18 cellular contexts compared by ENCODE assay signal in genomic region chr12:68883151-68883550, GRCh38. TPM values are rescaled to one million over a fixed set of nuclear protein-coding genes. Genes with fewer than 3 reads are reported as not detected.
DNase-seq lines count a peak whose midpoint lies in the region; ATAC-seq and TF ChIP-seq lines count a peak whose summit lies in the region.
"Had no signal": no experiment of that assay in that cellular context is flagged by ENCODE, and none has a peak within 500 bp of the region (broad histone marks: within the 10 kb centered on the region; RNA-seq: fewer than 3 reads in every experiment).

No MANE protein-coding gene starts in this region.

- TF ChIP-seq EP300 in esophagus muscularis mucosa (IDR thresholded peaks at IDR 0.05), result no peak

- peaks cover 0 to 72% (median 0%) of the 10 kb centered on the region in 11 experiments; a peak in 5 of 22 replicates for H3K36me3 ChIP-seq in BLaER1 treated with 17β-estradiol and CSF1 and Interleukin-3, amounts not matched to agents 10 nM and 100 nM
- H3K36me3 ChIP-seq in SJSA1 (peaks cover 3% of the 10 kb centered on the region; the same call in 1 of the 2 replicates), esophagus muscularis mucosa (peaks cover 0 to 5% (median 0%) of the 10 kb centered on the region in 4 donors)

- TF ChIP-seq POLR2A in esophagus muscularis mucosa (IDR thresholded peaks at IDR 0.05; ENCODE audit: low read depth), result no peak

- ATAC-seq in GM21390 (IDR thresholded peaks at IDR 0.05; ENCODE audit: unreplicated experiment), result peak; percentile 26
- ATAC-seq in HG03097 (IDR thresholded peaks at IDR 0.05; ENCODE audit: low FRiP score, unreplicated experiment), result no peak
- ATAC-seq: HCT116 had no signal

- H3K36me3 Mint-ChIP-seq in osteocyte (ENCODE audit: unreplicated experiment), result no peaks in the 10 kb centered on the region
- H3K36me3 Mint-ChIP-seq: CD8-positive, alpha-beta memory T cell had no signal

- DNase-seq in SJSA1 (ENCODE audit: low read depth in 1 of 2, low spot score in 2 of 2), result peak; percentile 77 to 89
- DNase-seq in osteocyte (ENCODE audit: extremely low spot score, unreplicated experiment), result peak; percentile 4
- no peak for DNase-seq in NCI-H1417 treated with DMSO at 0.1 percent for 48 hours (lab: John Stamatoyannopoulos, UW)
- no peak for DNase-seq in HCEC 1CT
- DNase-seq in esophagus muscularis mucosa (ENCODE audit: extremely low spot score), result no peak
- DNase-seq: CD4-positive, alpha-beta T cell; CD8-positive, alpha-beta memory T cell; DMS53; DMS79 treated with DMSO at 0.1 percent for 48 hours; GM23248; H7; HFFc6 had no signal

- 0 out of 22 replicates have a peak overlapping the region, but pooled peaks of 1 of the 11 experiments have one; percentile 5 for H3K9ac ChIP-seq in BLaER1 treated with 17β-estradiol and CSF1 and Interleukin-3, amounts not matched to agents 10 nM and 100 nM
- H3K9ac ChIP-seq: GM23248 had no signal

- 86% methylated on average over 3 of the region's 3 CpGs for WGBS in esophagus muscularis mucosa

- peaks cover 9 to 24% (median 15%) of the 10 kb centered on the region in 11 experiments for H3K9me3 ChIP-seq in BLaER1 treated with 17β-estradiol and CSF1 and Interleukin-3, amounts not matched to agents 10 nM and 100 nM (replicated peaks in 1 of 11)
- H3K9me3 ChIP-seq in SJSA1 (replicated peaks), result peaks cover 16% of the 10 kb centered on the region
- H3K9me3 ChIP-seq in esophagus muscularis mucosa, result peaks cover 0 to 6% (median 2%) of the 10 kb centered on the region in 4 donors

- peaks cover 0 to 43% (median 0%) of the 10 kb centered on the region in 11 experiments; a peak in 3 of 22 replicates for H4K20me1 ChIP-seq in BLaER1 treated with 17β-estradiol and CSF1 and Interleukin-3, amounts not matched to agents 10 nM and 100 nM

- no peaks in the 10 kb centered on the region for H3K4me1 Mint-ChIP-seq in osteocyte (ENCODE audit: unreplicated experiment)
- H3K4me1 Mint-ChIP-seq: CD14-positive monocyte; CD8-positive, alpha-beta memory T cell had no signal

- no peaks in the 10 kb centered on the region for H3K27me3 ChIP-seq in BLaER1 treated with 17β-estradiol and CSF1 and Interleukin-3, amounts not matched to agents 10 nM and 100 nM
- peaks cover 95% of the 10 kb centered on the region for H3K27me3 ChIP-seq in SJSA1 (replicated peaks)
- no peaks in the 10 kb centered on the region for H3K27me3 ChIP-seq in esophagus muscularis mucosa

- no peak overlapping the region for H3K27ac Mint-ChIP-seq in osteocyte (ENCODE audit: unreplicated experiment)
- H3K27ac Mint-ChIP-seq: CD14-positive monocyte; CD4-positive, alpha-beta T cell; CD8-positive, alpha-beta memory T cell; HFFc6 had no signal

- peaks cover 5% of the 10 kb centered on the region for H3K9me3 Mint-ChIP-seq in osteocyte (ENCODE audit: unreplicated experiment)
- H3K9me3 Mint-ChIP-seq: HFFc6 had no signal

- H3K27ac ChIP-seq in BLaER1 treated with 17β-estradiol and CSF1 and Interleukin-3, amounts not matched to agents 10 nM and 100 nM, result no peak overlapping the region
- H3K27ac ChIP-seq in SJSA1, result no peak overlapping the region
- H3K27ac ChIP-seq in esophagus muscularis mucosa (replicated peaks in 1 of 4), result no peak overlapping the region
- H3K27ac ChIP-seq: GM23248 had no signal

- H3K4me1 ChIP-seq in BLaER1 treated with 17β-estradiol and CSF1 and Interleukin-3, amounts not matched to agents 10 nM and 100 nM, result peaks cover 8 to 51% (median 33%) of the 10 kb centered on the region in 10 experiments; a peak in 17 of 20 replicates
- H3K4me1 ChIP-seq in SJSA1 (replicated peaks) (no peaks in the 10 kb centered on the region), esophagus muscularis mucosa (no peaks in the 10 kb centered on the region)

- H3K4me3 ChIP-seq in BLaER1 treated with 17β-estradiol and CSF1 and Interleukin-3, amounts not matched to agents 10 nM and 100 nM, result no peak overlapping the region
- H3K4me3 ChIP-seq in SJSA1 (no peak overlapping the region), esophagus muscularis mucosa (no peak overlapping the region)
- H3K4me3 ChIP-seq: GM23248 had no signal

- H3K27me3 Mint-ChIP-seq in osteocyte (ENCODE audit: unreplicated experiment), result peaks cover 17% of the 10 kb centered on the region
- H3K27me3 Mint-ChIP-seq: CD4-positive, alpha-beta T cell had no signal

- intact Hi-C loops in esophagus muscularis mucosa (cut with DNase I), result no loop called here

- TF ChIP-seq CTCF in osteocyte (IDR thresholded peaks at IDR 0.05) (no peak), esophagus muscularis mucosa (IDR thresholded peaks at IDR 0.05) (no peak)

- H3K4me2 ChIP-seq in BLaER1 treated with 17β-estradiol and CSF1 and Interleukin-3, amounts not matched to agents 10 nM and 100 nM, result peak overlapping the region in 7 of 11 experiments; percentile 28 to 70 (median 56); a peak in 13 of 22 replicates

- no peak overlapping the region for H3K4me3 Mint-ChIP-seq in osteocyte (ENCODE audit: unreplicated experiment)
- H3K4me3 Mint-ChIP-seq: CD14-positive monocyte; CD4-positive, alpha-beta T cell; CD8-positive, alpha-beta memory T cell; HFFc6 had no signal

RNA-seq across cellular contexts. Expression of gene CPM, which starts 49.8 kb away (rescaled TPM):
- 72.6 and 74.4 TPM in 2 replicates for total RNA-seq in SJSA1 (2014; rRNA removed; shearing (Covaris generic))
- total RNA-seq in osteocyte (0.21 and 1.0 TPM in 2 replicates), esophagus muscularis mucosa (10 to 100 TPM; 30.2 to 51.9 (median 35.0) TPM)
- total RNA-seq: A172 had no signal

Comparison
In these comparisons a context has a peak if more than half of its experiments do, and no peak if none do; other contexts are left out.
1. DNase-seq: peak in SJSA1 (2 of 2) and osteocyte (single experiment); none in NCI-H1417 treated with DMSO at 0.1 percent for 48 hours (single experiment), HCEC 1CT (single experiment) and esophagus muscularis mucosa (single experiment).
2. RNA of gene CPM, which starts 49.8 kb away (total RNA-seq): 72.6 to 74.4 TPM in SJSA1 and 30.2 to 51.9 TPM in esophagus muscularis mucosa; 0.21 to 1.0 TPM in osteocyte; every median in the first group is over 10 times any median in the second.